ENCODE assay signal across 5 cellular contexts in genomic region chr10:67684140-67684539, GRCh38. TPM values are rescaled to one million over a fixed set of nuclear protein-coding genes. Genes with fewer than 3 reads are reported as not detected.
"Had no signal": no experiment of that assay in that cellular context is flagged by ENCODE, and none has a peak within 500 bp of the region (broad histone marks: within the 10 kb centered on the region; RNA-seq: fewer than 3 reads in every experiment).

No MANE protein-coding gene starts in this region.

RNA-seq across cellular contexts. Expression of gene CTNNA3, which starts 11.9 kb away (rescaled TPM):
- total RNA-seq: lower lobe of right lung; lung microvascular endothelial cell; mammary epithelial cell; naive thymus-derived CD8-positive, alpha-beta T cell had no signal
- polyA plus RNA-seq: immature natural killer cell; mammary epithelial cell; naive thymus-derived CD8-positive, alpha-beta T cell had no signal
